Comparison of ENCODE assay signal across 8 cellular contexts in the genomic region with DNA sequence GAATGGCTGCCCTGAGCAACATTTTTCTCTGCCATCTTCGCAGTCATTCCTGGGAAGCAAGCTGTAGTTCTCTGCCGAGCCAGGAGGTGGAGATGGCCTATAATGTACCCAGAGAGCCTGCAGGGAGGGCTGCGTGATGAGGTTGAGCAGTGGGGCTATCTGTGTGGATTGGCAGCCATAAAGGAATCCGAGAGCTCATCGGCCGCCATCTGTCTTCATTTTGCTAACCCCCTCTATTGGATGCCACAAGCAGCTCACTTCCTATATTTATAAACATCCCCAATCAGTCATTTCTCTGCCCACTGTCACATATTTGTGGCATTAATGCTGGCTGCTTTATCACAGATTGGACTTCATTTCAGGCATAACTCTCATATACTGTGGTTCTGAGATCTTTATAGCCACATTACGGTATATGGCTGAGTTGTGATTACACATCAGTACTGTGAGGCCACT.
DNase-seq lines count a peak whose midpoint lies in the region; ATAC-seq and TF ChIP-seq lines count a peak whose summit lies in the region.

No MANE protein-coding gene starts in this region.

- DNase-seq in GDM1 (lab: John Stamatoyannopoulos, UW) (peak; percentile 41), MV-4-11 (lab: John Stamatoyannopoulos, UW) (peak; percentile 17), chondrocyte (ENCODE audit: low spot score) (no peak), renal cortical epithelial cell (ENCODE audit: low read depth) (peak; percentile 1), pons (ENCODE audit: low spot score) (no peak)
- DNase-seq in stimulated activated CD8-positive, alpha-beta memory T cell treated with anti-CD3 and anti-CD28 coated beads, Interleukin-4, amount 100 ng/mL, for 48 hours: no peak
- DNase-seq in effector memory CD8-positive, alpha-beta T cell: no peak

- peaks cover 28% of the 10 kb centered on the region for H3K27me3 Mint-ChIP-seq in chondrocyte (ENCODE audit: low read depth)
- H3K27me3 Mint-ChIP-seq in effector memory CD8-positive, alpha-beta T cell: peaks cover 0 to 6% of the 10 kb centered on the region in 2 donors

- no peak overlapping the region for H3K4me3 Mint-ChIP-seq in chondrocyte (ENCODE audit: unreplicated experiment)
- H3K4me3 Mint-ChIP-seq in effector memory CD8-positive, alpha-beta T cell: no peak overlapping the region

- TF ChIP-seq CTCF in chondrocyte (IDR thresholded peaks at IDR 0.05): peak; percentile 69

- no peaks in the 10 kb centered on the region for H3K9me3 Mint-ChIP-seq in chondrocyte (ENCODE audit: low read depth)
- H3K9me3 Mint-ChIP-seq in effector memory CD8-positive, alpha-beta T cell: peaks cover 0 to 12% of the 10 kb centered on the region in 2 donors

- H3K27ac Mint-ChIP-seq in chondrocyte (ENCODE audit: unreplicated experiment): peak overlapping the region; percentile 57
- H3K27ac Mint-ChIP-seq in effector memory CD8-positive, alpha-beta T cell: no peak overlapping the region

- no peaks in the 10 kb centered on the region for H3K4me1 Mint-ChIP-seq in chondrocyte (ENCODE audit: low read depth)
- no peaks in the 10 kb centered on the region for H3K4me1 Mint-ChIP-seq in effector memory CD8-positive, alpha-beta T cell (ENCODE audit: low read depth in 2 of 2)

- no peaks in the 10 kb centered on the region for H3K36me3 Mint-ChIP-seq in chondrocyte (ENCODE audit: low read depth)
- H3K36me3 Mint-ChIP-seq in effector memory CD8-positive, alpha-beta T cell (ENCODE audit: insufficient read depth): no peaks in the 10 kb centered on the region

- ATAC-seq in GM21367 (IDR thresholded peaks at IDR 0.05; ENCODE audit: unreplicated experiment): peak; percentile 82
- ATAC-seq in effector memory CD8-positive, alpha-beta T cell (replicated peaks): no peak

Comparison
In these comparisons a context has a peak if more than half of its experiments do, and no peak if none do; other contexts are left out.
1. DNase-seq: peak in GDM1 (single experiment), MV-4-11 (single experiment) and renal cortical epithelial cell (single experiment); none in chondrocyte (single experiment), stimulated activated CD8-positive, alpha-beta memory T cell treated with anti-CD3 and anti-CD28 coated beads, Interleukin-4, amount 100 ng/mL, for 48 hours (single experiment), effector memory CD8-positive, alpha-beta T cell (0 of 3) and pons (single experiment).